In the genomic region with DNA sequence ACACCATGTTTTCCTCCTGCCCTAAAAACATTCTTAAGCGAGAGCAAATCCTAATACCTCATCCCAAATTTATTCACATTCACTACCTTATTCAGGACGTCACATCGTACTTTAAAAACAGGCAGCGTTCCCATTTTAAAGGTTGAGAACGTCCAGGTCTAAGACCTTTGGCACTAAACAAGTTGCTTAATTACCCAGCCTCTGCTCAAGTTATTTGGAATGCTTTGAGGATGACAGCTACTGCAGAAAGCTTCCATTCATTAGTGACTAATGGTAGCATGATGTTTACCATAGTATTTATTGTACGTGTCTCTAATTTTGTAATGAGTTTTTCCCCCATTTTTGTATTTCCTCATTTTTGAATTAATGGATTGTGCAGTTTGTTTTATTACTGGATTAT, we compare ENCODE assay signal across 8 cellular contexts. TPM values are rescaled to one million over a fixed set of nuclear protein-coding genes. Genes with fewer than 3 reads are reported as not detected.
DNase-seq lines count a peak whose midpoint lies in the region; ATAC-seq and TF ChIP-seq lines count a peak whose summit lies in the region.

No MANE protein-coding gene starts in this region.

- no peaks in the 10 kb centered on the region for H3K9me3 ChIP-seq in T-helper 17 cell (ENCODE audit: control insufficient read depth, low read length, poor library complexity, severe bottlenecking)
- no peaks in the 10 kb centered on the region for H3K9me3 ChIP-seq in gastroesophageal sphincter
- H3K9me3 ChIP-seq in skeletal muscle satellite cell (replicated peaks; ENCODE audit: low read length), result no peaks in the 10 kb centered on the region

- H3K27me3 Mint-ChIP-seq in T-helper 17 cell, result no peaks in the 10 kb centered on the region

- H3K4me3 ChIP-seq in gastroesophageal sphincter (peak overlapping the region; percentile 63 to 84), skeletal muscle satellite cell (ENCODE audit: low read length) (peak overlapping the region; percentile 90)

- peak overlapping the region; percentile 98 for H3K27ac Mint-ChIP-seq in T-helper 17 cell

- H3K4me1 Mint-ChIP-seq in T-helper 17 cell, result peaks cover 58% of the 10 kb centered on the region

- no peak for TF ChIP-seq EP300 in gastroesophageal sphincter (IDR thresholded peaks at IDR 0.05)

- no peak for TF ChIP-seq CTCF in gastroesophageal sphincter (IDR thresholded peaks at IDR 0.05)

- peaks cover 0 to 20% of the 10 kb centered on the region in 2 donors for H3K36me3 ChIP-seq in gastroesophageal sphincter
- peaks cover 23% of the 10 kb centered on the region for H3K36me3 ChIP-seq in skeletal muscle satellite cell (ENCODE audit: insufficient read depth, low read length)

- TF ChIP-seq POLR2A in gastroesophageal sphincter (IDR thresholded peaks at IDR 0.05), result no peak

- H3K36me3 Mint-ChIP-seq in T-helper 17 cell (ENCODE audit: low read depth), result peaks cover 12% of the 10 kb centered on the region

- H3K27ac ChIP-seq in gastroesophageal sphincter, result peak overlapping the region in 3 of 4 donors; percentile 93 to 94 (median 94)

- DNase-seq in HCEC 1CT (peak; percentile 16), T-helper 17 cell (no peak), NCI-H510A (lab: John Stamatoyannopoulos, UW) (no peak), NCI-H1048 (lab: John Stamatoyannopoulos, UW) (no peak), cortex of kidney (lab: John Stamatoyannopoulos, UW) (no peak)
- no peak for DNase-seq in activated CD4-positive, CD25-positive, alpha-beta regulatory T cell (lab: John Stamatoyannopoulos, UW)

- WGBS in gastroesophageal sphincter (ENCODE audit: low coverage in 1 of 2), 2 donors, result 0 to 2% methylated on average over 6 of the region's 6 CpGs

- peak overlapping the region; percentile 98 for H3K4me3 Mint-ChIP-seq in T-helper 17 cell

- H3K4me2 ChIP-seq in skeletal muscle satellite cell (ENCODE audit: low read length), result peak overlapping the region; percentile 96

- peak overlapping the region; percentile 89 for H3K9ac ChIP-seq in skeletal muscle satellite cell (ENCODE audit: low read depth, low read length)

- H3K27me3 ChIP-seq in gastroesophageal sphincter (no peaks in the 10 kb centered on the region), skeletal muscle satellite cell (ENCODE audit: control insufficient read depth, insufficient read depth, low read length) (no peaks in the 10 kb centered on the region)

- ATAC-seq in T-helper 17 cell (no peak), gastroesophageal sphincter (no peak)

- peaks cover 5 to 55% (median 8%) of the 10 kb centered on the region in 3 donors for H3K4me1 ChIP-seq in gastroesophageal sphincter
- peaks cover 27% of the 10 kb centered on the region for H3K4me1 ChIP-seq in skeletal muscle satellite cell (ENCODE audit: control insufficient read depth, insufficient read depth, low read length)

RNA-seq across cellular contexts. Expression of a gene that starts 1.5 kb away (rescaled TPM):
- total RNA-seq in T-helper 17 cell, result 10 to 100 TPM; 27.0 to 37.3 TPM
- total RNA-seq in gastroesophageal sphincter, result 10 to 100 TPM; 24.2 to 29.9 (median 26.5) TPM
- 21.3 and 22.9 TPM in 2 replicates for total RNA-seq in skeletal muscle satellite cell (2012; rRNA removed)
